Comparison of ENCODE assay signal across 10 cellular contexts in the genomic region with DNA sequence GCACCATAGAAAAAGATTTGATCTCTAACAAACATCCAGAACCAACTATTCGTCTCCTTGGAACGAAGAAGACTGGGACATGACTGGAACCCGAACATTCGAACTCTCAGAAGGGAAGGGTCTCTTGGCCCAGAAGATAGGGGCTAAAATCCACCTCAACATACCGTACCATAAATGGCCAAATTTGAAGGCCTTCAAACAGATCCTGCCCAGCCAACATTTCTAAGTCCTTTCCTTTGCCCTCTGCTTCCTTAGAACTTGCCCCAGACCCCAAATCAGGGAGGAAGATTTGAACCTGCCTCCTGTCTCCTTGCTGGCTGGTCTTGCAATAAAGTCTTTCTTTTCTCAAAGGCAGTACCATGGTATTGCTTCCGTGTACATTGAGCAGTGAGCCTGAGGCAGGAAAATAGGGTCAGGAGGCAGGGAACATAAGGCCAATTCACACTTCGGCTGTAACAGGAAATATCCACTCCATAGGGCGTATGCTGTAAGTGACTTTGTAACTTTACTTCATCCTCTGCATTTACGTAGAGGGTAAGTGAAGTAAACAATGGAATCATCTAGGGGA. TPM values are rescaled to one million over a fixed set of nuclear protein-coding genes. Genes with fewer than 3 reads are reported as not detected.
DNase-seq lines count a peak whose midpoint lies in the region; ATAC-seq and TF ChIP-seq lines count a peak whose summit lies in the region.
"Had no signal": no experiment of that assay in that cellular context is flagged by ENCODE, and none has a peak within 500 bp of the region (broad histone marks: within the 10 kb centered on the region; RNA-seq: fewer than 3 reads in every experiment).

No MANE protein-coding gene starts in this region.

- intact Hi-C loops in CD4-positive, alpha-beta memory T cell (cut with micrococcal nuclease) = loop anchor here (5.0 kb wide), 1 partner anchor 1024 kb away; the partner anchor contains the start of gene CDYL
- intact Hi-C loops in PC-3 (cut with micrococcal nuclease) = loop anchor here (5.0 kb wide), 1 partner anchor 54 kb away; no protein-coding TSS in a partner anchor

- POLR2A ChIA-PET in CD4-positive, alpha-beta memory T cell (lab: Charles Lee; ENCODE audit: partially characterized antibody) = no interaction called here
- POLR2A ChIA-PET in PC-3 (lab: Charles Lee; ENCODE audit: unreplicated experiment) = no interaction called here

- no peaks in the 10 kb centered on the region for H3K36me3 Mint-ChIP-seq in CD4-positive, alpha-beta memory T cell
- H3K36me3 Mint-ChIP-seq in endothelial cell (ENCODE audit: low read depth, unreplicated experiment) = no peaks in the 10 kb centered on the region
- H3K36me3 Mint-ChIP-seq in osteocyte (ENCODE audit: unreplicated experiment) = no peaks in the 10 kb centered on the region

- peaks cover 33% of the 10 kb centered on the region for H3K79me2 ChIP-seq in PC-3 (ENCODE audit: low read length)

- ATAC-seq in PC-3 (no peak), GM18867 (IDR thresholded peaks at IDR 0.05; ENCODE audit: unreplicated experiment) (no peak), GM19395 (IDR thresholded peaks at IDR 0.05; ENCODE audit: unreplicated experiment) (no peak), GM21528 (IDR thresholded peaks at IDR 0.05; ENCODE audit: low FRiP score, unreplicated experiment) (no peak)

- no peaks in the 10 kb centered on the region for H3K9me2 ChIP-seq in PC-3 (replicated peaks; ENCODE audit: low read length)

- H3K36me3 ChIP-seq in CD4-positive, alpha-beta memory T cell (ENCODE audit: insufficient read depth, low read length) = no peaks in the 10 kb centered on the region
- no peaks in the 10 kb centered on the region for H3K36me3 ChIP-seq in PC-3 (ENCODE audit: low read depth, low read length)

- CTCF ChIA-PET in CD4-positive, alpha-beta memory T cell (lab: Charles Lee; ENCODE audit: partially characterized antibody) = interaction anchor here (1.4 kb wide), 1 partner anchor 224 kb away, joined by 4 read pairs; no protein-coding TSS in a partner anchor
- CTCF ChIA-PET in PC-3 (lab: Charles Lee) = no interaction called here

- no peaks in the 10 kb centered on the region for H3K9me3 Mint-ChIP-seq in CD4-positive, alpha-beta memory T cell
- no peaks in the 10 kb centered on the region for H3K9me3 Mint-ChIP-seq in endothelial cell (ENCODE audit: unreplicated experiment)
- no peaks in the 10 kb centered on the region for H3K9me3 Mint-ChIP-seq in osteocyte (ENCODE audit: unreplicated experiment)

- DNase-seq in CD4-positive, alpha-beta memory T cell = no peak
- DNase-seq in PC-3 (no peak), endothelial cell (ENCODE audit: low spot score) (no peak), osteocyte (ENCODE audit: extremely low spot score, unreplicated experiment) (no peak), occipital lobe (lab: John Stamatoyannopoulos, UW) (no peak)
- DNase-seq: activated naive CD4-positive, alpha-beta T cell treated with anti-CD3 and anti-CD28 coated beads, Interleukin-2, amount 50 U/mL, for 16 hours; retina had no signal

- no peak overlapping the region for H3K4me3 ChIP-seq in CD4-positive, alpha-beta memory T cell (ENCODE audit: low read length in 2 of 2)
- no peak overlapping the region for H3K4me3 ChIP-seq in PC-3 (ENCODE audit: low read length)

- peaks cover 0 to 23% (median 3%) of the 10 kb centered on the region in 4 donors for H3K4me1 Mint-ChIP-seq in CD4-positive, alpha-beta memory T cell
- H3K4me1 Mint-ChIP-seq in endothelial cell (ENCODE audit: unreplicated experiment) (peaks cover 34% of the 10 kb centered on the region), osteocyte (ENCODE audit: unreplicated experiment) (peaks cover 57% of the 10 kb centered on the region)

- no peaks in the 10 kb centered on the region for H3F3A ChIP-seq in PC-3 (ENCODE audit: low read length, unreplicated experiment)

- TF ChIP-seq CTCF in PC-3 (conservative IDR thresholded peaks at IDR 0.05; ENCODE audit: low read depth, low read length) (no peak), endothelial cell (IDR thresholded peaks at IDR 0.05; ENCODE audit: unreplicated experiment) (no peak), osteocyte (IDR thresholded peaks at IDR 0.05) (no peak)

- H3K9me3 ChIP-seq in CD4-positive, alpha-beta memory T cell (ENCODE audit: control insufficient read depth in 1 of 2, low read length in 2 of 2) = no peaks in the 10 kb centered on the region
- H3K9me3 ChIP-seq in PC-3 (ENCODE audit: low read length) = no peaks in the 10 kb centered on the region

- peaks cover 16 to 17% of the 10 kb centered on the region in 2 donors for H3K27me3 Mint-ChIP-seq in CD4-positive, alpha-beta memory T cell
- peaks cover 9% of the 10 kb centered on the region for H3K27me3 Mint-ChIP-seq in endothelial cell (ENCODE audit: unreplicated experiment)
- H3K27me3 Mint-ChIP-seq in osteocyte (ENCODE audit: unreplicated experiment) = no peaks in the 10 kb centered on the region

- peak overlapping the region in 7 of 8 donors; percentile 33 to 84 (median 69) for H3K4me3 Mint-ChIP-seq in CD4-positive, alpha-beta memory T cell
- H3K4me3 Mint-ChIP-seq in endothelial cell (ENCODE audit: unreplicated experiment) (peak overlapping the region; percentile 80), osteocyte (ENCODE audit: unreplicated experiment) (peak overlapping the region; percentile 51)

- H2AFZ ChIP-seq in PC-3 (ENCODE audit: low read length) = no peak overlapping the region

- H3K4me2 ChIP-seq in PC-3 (ENCODE audit: low read length) = no peak overlapping the region

- peaks cover 11% of the 10 kb centered on the region for H3K4me1 ChIP-seq in CD4-positive, alpha-beta memory T cell (ENCODE audit: insufficient read depth, low read length)
- peaks cover 19% of the 10 kb centered on the region for H3K4me1 ChIP-seq in PC-3 (ENCODE audit: insufficient read depth, low read length)

- BruUV-seq in PC-3 (replicated peaks; lab: Mats Ljungman, UMichigan) = TSS peak; percentile 61

- H3K27ac Mint-ChIP-seq in CD4-positive, alpha-beta memory T cell = no peak overlapping the region
- H3K27ac Mint-ChIP-seq in endothelial cell (ENCODE audit: unreplicated experiment) (peak overlapping the region; percentile 84), osteocyte (ENCODE audit: unreplicated experiment) (peak overlapping the region; percentile 87)

- H3K27me3 ChIP-seq in CD4-positive, alpha-beta memory T cell (ENCODE audit: insufficient read depth, low read length) = no peaks in the 10 kb centered on the region
- H3K27me3 ChIP-seq in PC-3 (ENCODE audit: low read length) = no peaks in the 10 kb centered on the region

- no peak overlapping the region for H3K27ac ChIP-seq in CD4-positive, alpha-beta memory T cell (ENCODE audit: low read depth, low read length)
- H3K27ac ChIP-seq in PC-3 (ENCODE audit: low read length) = no peak overlapping the region

- H3K9ac ChIP-seq in PC-3 (ENCODE audit: low read length) = no peak overlapping the region

- H4K20me1 ChIP-seq in PC-3 (ENCODE audit: low read length) = no peaks in the 10 kb centered on the region

RNA-seq across cellular contexts. Expression of gene PXDC1, which starts 1.8 kb away (rescaled TPM):
- total RNA-seq in CD4-positive, alpha-beta memory T cell = under 1 TPM; 0.50 to 0.52 TPM
- polyA plus RNA-seq in CD4-positive, alpha-beta memory T cell = not detected
- total RNA-seq in PC-3 (2014; rRNA removed) = 46.2 and 59.8 TPM in 2 replicates
- total RNA-seq in endothelial cell (ENCODE audit: unreplicated experiment) = 41.0 TPM
- total RNA-seq in osteocyte = 129 and 131 TPM in 2 replicates
- total RNA-seq in occipital lobe = 11.1 TPM

Comparison
In these comparisons a context has a peak if more than half of its experiments do, and no peak if none do; other contexts are left out.
1. H3K27ac Mint-ChIP-seq: peak in endothelial cell (single experiment) and osteocyte (single experiment); none in CD4-positive, alpha-beta memory T cell (0 of 7).
2. Peak in every context shown above with its lines, with median percentiles within 50 percentile points of each other: H3K4me3 Mint-ChIP-seq.